1 cellular context compared by ENCODE assay signal in the genomic region with DNA sequence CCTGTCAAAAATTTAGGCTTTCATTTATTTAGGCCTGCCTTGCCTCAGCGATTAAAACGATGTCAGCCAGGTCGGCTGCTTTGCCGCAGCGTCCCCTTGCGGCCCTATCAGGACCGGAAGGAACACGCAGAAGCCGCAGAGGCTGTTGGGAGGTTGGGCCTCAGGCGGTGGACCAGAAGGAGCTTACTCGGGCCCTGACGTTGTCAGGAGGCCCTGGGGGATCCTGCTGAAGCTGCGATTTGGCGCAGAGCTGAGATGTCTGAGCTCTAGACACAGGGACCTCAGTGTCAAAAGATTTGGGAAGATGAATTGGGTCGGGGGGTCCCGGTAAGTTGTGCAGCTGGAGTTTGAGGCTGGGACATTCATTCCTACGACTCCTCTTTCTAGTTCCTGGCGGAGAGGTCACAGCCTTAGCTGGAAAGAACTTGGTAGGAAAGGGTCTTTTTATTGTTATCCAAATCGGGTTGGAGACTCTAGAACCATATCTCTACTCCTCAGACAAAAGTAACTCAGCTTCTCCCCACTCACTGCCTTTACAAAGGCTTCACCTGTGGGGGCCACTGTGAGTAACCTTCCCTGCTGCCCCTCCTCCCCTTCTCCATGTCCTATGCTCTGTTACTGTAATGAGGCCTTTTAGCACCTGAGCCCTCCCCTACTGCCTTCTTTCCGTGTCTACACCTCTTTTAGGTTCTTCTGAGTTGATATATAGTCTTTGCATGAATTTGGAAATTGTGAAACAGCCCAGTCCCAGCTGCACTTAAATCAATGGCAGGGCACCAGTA.
A peak's percentile ranks its signal among the peaks of the same experiment; 100 is the strongest.
TF ChIP-seq lines count a peak whose summit lies in the region.

No MANE protein-coding gene starts in this region.

TF ChIP-seq in K562, 482 proteins besides CTCF, POLR2A, EP300 and RAD21 (continued from another document and continues in another):
- TF ChIP-seq ZFP1 (CRISPR knock-in tag; IDR thresholded peaks at IDR 0.05) (no peak), ZFPM2 (CRISPR knock-in tag; IDR thresholded peaks at IDR 0.05) (no peak), TBL1XR1 (IDR thresholded peaks at IDR 0.05; ENCODE audit: low read length in 2 of 2) (no peak), HLTF (IDR thresholded peaks at IDR 0.05) (no peak), POLR2AphosphoS2 (IDR thresholded peaks at IDR 0.05; ENCODE audit: low read length) (no peak), MCM5 (IDR thresholded peaks at IDR 0.05; ENCODE audit: low read depth) (no peak), ETV5 (CRISPR knock-in tag; IDR thresholded peaks at IDR 0.05; ENCODE audit: low read depth) (peak; percentile 95), ZNF263 (CRISPR knock-in tag; IDR thresholded peaks at IDR 0.05; ENCODE audit: borderline replicate concordance) (no peak), ZNF174 (CRISPR knock-in tag; IDR thresholded peaks at IDR 0.05) (no peak), FOSL1 (tag; conservative IDR thresholded peaks at IDR 0.05) (no peak), STAG1 (CRISPR knock-in tag; IDR thresholded peaks at IDR 0.05; ENCODE audit: borderline replicate concordance) (no peak), TAF1 (IDR thresholded peaks at IDR 0.05; ENCODE audit: control insufficient read depth, extremely low read depth, insufficient read depth, low read length, severe bottlenecking) (peak; percentile 19), L3MBTL2 (IDR thresholded peaks at IDR 0.05) (peak; percentile 77), ZNF436 (CRISPR knock-in tag; IDR thresholded peaks at IDR 0.05) (no peak), DMBX1 (CRISPR knock-in tag; IDR thresholded peaks at IDR 0.05; ENCODE audit: borderline replicate concordance) (peak; percentile 82), PTRF (tag; IDR thresholded peaks at IDR 0.05) (no peak), TOE1 (IDR thresholded peaks at IDR 0.05; ENCODE audit: borderline replicate concordance) (peak; percentile 14; the same call in 1 of the 2 replicates), TOE1 (CRISPR knock-in tag; IDR thresholded peaks at IDR 0.05; ENCODE audit: borderline replicate concordance, low read depth) (no peak), BRCA1 (IDR thresholded peaks at IDR 0.05) (no peak), BRCA1 (CRISPR knock-in tag; IDR thresholded peaks at IDR 0.05) (no peak), ZNF695 (CRISPR knock-in tag; IDR thresholded peaks at IDR 0.05) (no peak), ZFX (CRISPR knock-in tag; IDR thresholded peaks at IDR 0.05) (peak; percentile 91), ATF7 (IDR thresholded peaks at IDR 0.05) (0 out of 2 replicates have a peak, but pooled peaks have one; percentile 11), HMGN3 (IDR thresholded peaks at IDR 0.05; ENCODE audit: borderline replicate concordance, extremely low read depth, insufficient read length, low read depth, low read length) (no peak), ZNF589 (CRISPR knock-in tag; IDR thresholded peaks at IDR 0.05; ENCODE audit: low read depth) (no peak), SRF (CRISPR knock-in tag; IDR thresholded peaks at IDR 0.05) (no peak), ZNF584 (CRISPR knock-in tag; IDR thresholded peaks at IDR 0.05; ENCODE audit: low read depth) (no peak), CBX1 (IDR thresholded peaks at IDR 0.05; ENCODE audit: low read depth) (peak; percentile 76; the same call in 1 of the 2 replicates), TEAD4 (IDR thresholded peaks at IDR 0.05; ENCODE audit: low read length) (no peak), TEAD4 (CRISPR knock-in tag; IDR thresholded peaks at IDR 0.05; ENCODE audit: borderline replicate concordance) (no peak), PML (IDR thresholded peaks at IDR 0.05; ENCODE audit: low read length) (no peak), SNRNP70 (optimal IDR thresholded peaks at IDR 0.05; ENCODE audit: low read depth, low read length) (no peak), NFE2 (IDR thresholded peaks at IDR 0.05; ENCODE audit: low read depth) (no peak), ILK (tag; IDR thresholded peaks at IDR 0.05; ENCODE audit: borderline replicate concordance, low read depth) (no peak), ZFP36 (IDR thresholded peaks at IDR 0.05; ENCODE audit: low read depth, low read length, partially characterized antibody) (no peak), PYGO2 (tag; IDR thresholded peaks at IDR 0.05) (no peak), EWSR1 (IDR thresholded peaks at IDR 0.05; ENCODE audit: borderline replicate concordance, low read depth, partially characterized antibody) (no peak), IRF2 (CRISPR knock-in tag; IDR thresholded peaks at IDR 0.05) (no peak), ARID2 (IDR thresholded peaks at IDR 0.05) (0 out of 2 replicates have a peak, but pooled peaks have one; percentile 32), ZNF197 (CRISPR knock-in tag; IDR thresholded peaks at IDR 0.05; ENCODE audit: low read depth) (no peak), EP400 (IDR thresholded peaks at IDR 0.05) (no peak), MYNN (IDR thresholded peaks at IDR 0.05) (no peak), MYNN (CRISPR knock-in tag; IDR thresholded peaks at IDR 0.05) (no peak), MXI1 (IDR thresholded peaks at IDR 0.05; ENCODE audit: low read depth, low read length) (no peak), NFYB (IDR thresholded peaks at IDR 0.05; ENCODE audit: extremely low read depth, insufficient read length) (no peak), ZNF76 (CRISPR knock-in tag; IDR thresholded peaks at IDR 0.05; ENCODE audit: borderline replicate concordance) (0 out of 2 replicates have a peak, but pooled peaks have one; percentile 71), MAFK (IDR thresholded peaks at IDR 0.05; ENCODE audit: low read length) (no peak), TGIF2 (CRISPR knock-in tag; IDR thresholded peaks at IDR 0.05) (no peak), MYBL2 (IDR thresholded peaks at IDR 0.05; ENCODE audit: low read depth) (no peak), MYBL2 (CRISPR knock-in tag; IDR thresholded peaks at IDR 0.05; ENCODE audit: borderline replicate concordance) (no peak)
- TF ChIP-seq, protein P1, sequence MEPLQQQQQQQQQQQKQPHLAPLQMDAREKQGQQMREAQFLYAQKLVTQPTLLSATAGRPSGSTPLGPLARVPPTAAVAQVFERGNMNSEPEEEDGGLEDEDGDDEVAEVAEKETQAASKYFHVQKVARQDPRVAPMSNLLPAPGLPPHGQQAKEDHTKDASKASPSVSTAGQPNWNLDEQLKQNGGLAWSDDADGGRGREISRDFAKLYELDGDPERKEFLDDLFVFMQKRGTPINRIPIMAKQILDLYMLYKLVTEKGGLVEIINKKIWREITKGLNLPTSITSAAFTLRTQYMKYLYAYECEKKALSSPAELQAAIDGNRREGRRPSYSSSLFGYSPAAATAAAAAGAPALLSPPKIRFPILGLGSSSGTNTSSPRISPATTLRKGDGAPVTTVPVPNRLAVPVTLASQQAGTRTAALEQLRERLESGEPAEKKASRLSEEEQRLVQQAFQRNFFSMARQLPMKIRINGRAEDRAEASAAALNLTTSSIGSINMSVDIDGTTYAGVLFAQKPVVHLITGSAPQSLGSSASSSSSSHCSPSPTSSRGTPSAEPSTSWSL (CRISPR knock-in tag; IDR thresholded peaks at IDR 0.05; ENCODE audit: borderline replicate concordance) = no peak
- TF ChIP-seq, protein P2, sequence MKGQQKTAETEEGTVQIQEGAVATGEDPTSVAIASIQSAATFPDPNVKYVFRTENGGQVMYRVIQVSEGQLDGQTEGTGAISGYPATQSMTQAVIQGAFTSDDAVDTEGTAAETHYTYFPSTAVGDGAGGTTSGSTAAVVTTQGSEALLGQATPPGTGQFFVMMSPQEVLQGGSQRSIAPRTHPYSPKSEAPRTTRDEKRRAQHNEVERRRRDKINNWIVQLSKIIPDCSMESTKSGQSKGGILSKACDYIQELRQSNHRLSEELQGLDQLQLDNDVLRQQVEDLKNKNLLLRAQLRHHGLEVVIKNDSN (CRISPR knock-in tag; IDR thresholded peaks at IDR 0.05) = no peak
- TF ChIP-seq, protein P3, sequence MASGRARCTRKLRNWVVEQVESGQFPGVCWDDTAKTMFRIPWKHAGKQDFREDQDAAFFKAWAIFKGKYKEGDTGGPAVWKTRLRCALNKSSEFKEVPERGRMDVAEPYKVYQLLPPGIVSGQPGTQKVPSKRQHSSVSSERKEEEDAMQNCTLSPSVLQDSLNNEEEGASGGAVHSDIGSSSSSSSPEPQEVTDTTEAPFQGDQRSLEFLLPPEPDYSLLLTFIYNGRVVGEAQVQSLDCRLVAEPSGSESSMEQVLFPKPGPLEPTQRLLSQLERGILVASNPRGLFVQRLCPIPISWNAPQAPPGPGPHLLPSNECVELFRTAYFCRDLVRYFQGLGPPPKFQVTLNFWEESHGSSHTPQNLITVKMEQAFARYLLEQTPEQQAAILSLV (tag; IDR thresholded peaks at IDR 0.05) = no peak
- TF ChIP-seq, protein P4, sequence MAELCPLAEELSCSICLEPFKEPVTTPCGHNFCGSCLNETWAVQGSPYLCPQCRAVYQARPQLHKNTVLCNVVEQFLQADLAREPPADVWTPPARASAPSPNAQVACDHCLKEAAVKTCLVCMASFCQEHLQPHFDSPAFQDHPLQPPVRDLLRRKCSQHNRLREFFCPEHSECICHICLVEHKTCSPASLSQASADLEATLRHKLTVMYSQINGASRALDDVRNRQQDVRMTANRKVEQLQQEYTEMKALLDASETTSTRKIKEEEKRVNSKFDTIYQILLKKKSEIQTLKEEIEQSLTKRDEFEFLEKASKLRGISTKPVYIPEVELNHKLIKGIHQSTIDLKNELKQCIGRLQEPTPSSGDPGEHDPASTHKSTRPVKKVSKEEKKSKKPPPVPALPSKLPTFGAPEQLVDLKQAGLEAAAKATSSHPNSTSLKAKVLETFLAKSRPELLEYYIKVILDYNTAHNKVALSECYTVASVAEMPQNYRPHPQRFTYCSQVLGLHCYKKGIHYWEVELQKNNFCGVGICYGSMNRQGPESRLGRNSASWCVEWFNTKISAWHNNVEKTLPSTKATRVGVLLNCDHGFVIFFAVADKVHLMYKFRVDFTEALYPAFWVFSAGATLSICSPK (IDR thresholded peaks at IDR 0.05; ENCODE audit: borderline replicate concordance) = no peak
- TF ChIP-seq, protein P5, sequence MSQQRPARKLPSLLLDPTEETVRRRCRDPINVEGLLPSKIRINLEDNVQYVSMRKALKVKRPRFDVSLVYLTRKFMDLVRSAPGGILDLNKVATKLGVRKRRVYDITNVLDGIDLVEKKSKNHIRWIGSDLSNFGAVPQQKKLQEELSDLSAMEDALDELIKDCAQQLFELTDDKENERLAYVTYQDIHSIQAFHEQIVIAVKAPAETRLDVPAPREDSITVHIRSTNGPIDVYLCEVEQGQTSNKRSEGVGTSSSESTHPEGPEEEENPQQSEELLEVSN (IDR thresholded peaks at IDR 0.05; ENCODE audit: borderline replicate concordance in 1 of 2, extremely low read depth in 1 of 2, insufficient read depth in 1 of 2, insufficient read length in 1 of 2, low read depth in 1 of 2, low read length in 1 of 2, poor library complexity in 1 of 2, severe bottlenecking in 1 of 2) = peak; percentile 11 to 27
- TF ChIP-seq, protein P6, sequence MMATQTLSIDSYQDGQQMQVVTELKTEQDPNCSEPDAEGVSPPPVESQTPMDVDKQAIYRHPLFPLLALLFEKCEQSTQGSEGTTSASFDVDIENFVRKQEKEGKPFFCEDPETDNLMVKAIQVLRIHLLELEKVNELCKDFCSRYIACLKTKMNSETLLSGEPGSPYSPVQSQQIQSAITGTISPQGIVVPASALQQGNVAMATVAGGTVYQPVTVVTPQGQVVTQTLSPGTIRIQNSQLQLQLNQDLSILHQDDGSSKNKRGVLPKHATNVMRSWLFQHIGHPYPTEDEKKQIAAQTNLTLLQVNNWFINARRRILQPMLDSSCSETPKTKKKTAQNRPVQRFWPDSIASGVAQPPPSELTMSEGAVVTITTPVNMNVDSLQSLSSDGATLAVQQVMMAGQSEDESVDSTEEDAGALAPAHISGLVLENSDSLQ (IDR thresholded peaks at IDR 0.05) = no peak
- TF ChIP-seq, protein P7, sequence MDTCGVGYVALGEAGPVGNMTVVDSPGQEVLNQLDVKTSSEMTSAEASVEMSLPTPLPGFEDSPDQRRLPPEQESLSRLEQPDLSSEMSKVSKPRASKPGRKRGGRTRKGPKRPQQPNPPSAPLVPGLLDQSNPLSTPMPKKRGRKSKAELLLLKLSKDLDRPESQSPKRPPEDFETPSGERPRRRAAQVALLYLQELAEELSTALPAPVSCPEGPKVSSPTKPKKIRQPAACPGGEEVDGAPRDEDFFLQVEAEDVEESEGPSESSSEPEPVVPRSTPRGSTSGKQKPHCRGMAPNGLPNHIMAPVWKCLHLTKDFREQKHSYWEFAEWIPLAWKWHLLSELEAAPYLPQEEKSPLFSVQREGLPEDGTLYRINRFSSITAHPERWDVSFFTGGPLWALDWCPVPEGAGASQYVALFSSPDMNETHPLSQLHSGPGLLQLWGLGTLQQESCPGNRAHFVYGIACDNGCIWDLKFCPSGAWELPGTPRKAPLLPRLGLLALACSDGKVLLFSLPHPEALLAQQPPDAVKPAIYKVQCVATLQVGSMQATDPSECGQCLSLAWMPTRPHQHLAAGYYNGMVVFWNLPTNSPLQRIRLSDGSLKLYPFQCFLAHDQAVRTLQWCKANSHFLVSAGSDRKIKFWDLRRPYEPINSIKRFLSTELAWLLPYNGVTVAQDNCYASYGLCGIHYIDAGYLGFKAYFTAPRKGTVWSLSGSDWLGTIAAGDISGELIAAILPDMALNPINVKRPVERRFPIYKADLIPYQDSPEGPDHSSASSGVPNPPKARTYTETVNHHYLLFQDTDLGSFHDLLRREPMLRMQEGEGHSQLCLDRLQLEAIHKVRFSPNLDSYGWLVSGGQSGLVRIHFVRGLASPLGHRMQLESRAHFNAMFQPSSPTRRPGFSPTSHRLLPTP (IDR thresholded peaks at IDR 0.05; ENCODE audit: borderline replicate concordance, extremely low read depth, insufficient read length) = no peak
- TF ChIP-seq, protein P8, sequence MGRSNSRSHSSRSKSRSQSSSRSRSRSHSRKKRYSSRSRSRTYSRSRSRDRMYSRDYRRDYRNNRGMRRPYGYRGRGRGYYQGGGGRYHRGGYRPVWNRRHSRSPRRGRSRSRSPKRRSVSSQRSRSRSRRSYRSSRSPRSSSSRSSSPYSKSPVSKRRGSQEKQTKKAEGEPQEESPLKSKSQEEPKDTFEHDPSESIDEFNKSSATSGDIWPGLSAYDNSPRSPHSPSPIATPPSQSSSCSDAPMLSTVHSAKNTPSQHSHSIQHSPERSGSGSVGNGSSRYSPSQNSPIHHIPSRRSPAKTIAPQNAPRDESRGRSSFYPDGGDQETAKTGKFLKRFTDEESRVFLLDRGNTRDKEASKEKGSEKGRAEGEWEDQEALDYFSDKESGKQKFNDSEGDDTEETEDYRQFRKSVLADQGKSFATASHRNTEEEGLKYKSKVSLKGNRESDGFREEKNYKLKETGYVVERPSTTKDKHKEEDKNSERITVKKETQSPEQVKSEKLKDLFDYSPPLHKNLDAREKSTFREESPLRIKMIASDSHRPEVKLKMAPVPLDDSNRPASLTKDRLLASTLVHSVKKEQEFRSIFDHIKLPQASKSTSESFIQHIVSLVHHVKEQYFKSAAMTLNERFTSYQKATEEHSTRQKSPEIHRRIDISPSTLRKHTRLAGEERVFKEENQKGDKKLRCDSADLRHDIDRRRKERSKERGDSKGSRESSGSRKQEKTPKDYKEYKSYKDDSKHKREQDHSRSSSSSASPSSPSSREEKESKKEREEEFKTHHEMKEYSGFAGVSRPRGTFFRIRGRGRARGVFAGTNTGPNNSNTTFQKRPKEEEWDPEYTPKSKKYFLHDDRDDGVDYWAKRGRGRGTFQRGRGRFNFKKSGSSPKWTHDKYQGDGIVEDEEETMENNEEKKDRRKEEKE (IDR thresholded peaks at IDR 0.05; ENCODE audit: borderline replicate concordance in 1 of 2, control insufficient read depth in 1 of 2, low read depth in 2 of 2, low read length in 1 of 2) = 0 out of 4 replicates have a peak, but pooled peaks of 1 of the 2 experiments have one; percentile 22
